ENCODE assay signal across 8 cellular contexts in the genomic region with DNA sequence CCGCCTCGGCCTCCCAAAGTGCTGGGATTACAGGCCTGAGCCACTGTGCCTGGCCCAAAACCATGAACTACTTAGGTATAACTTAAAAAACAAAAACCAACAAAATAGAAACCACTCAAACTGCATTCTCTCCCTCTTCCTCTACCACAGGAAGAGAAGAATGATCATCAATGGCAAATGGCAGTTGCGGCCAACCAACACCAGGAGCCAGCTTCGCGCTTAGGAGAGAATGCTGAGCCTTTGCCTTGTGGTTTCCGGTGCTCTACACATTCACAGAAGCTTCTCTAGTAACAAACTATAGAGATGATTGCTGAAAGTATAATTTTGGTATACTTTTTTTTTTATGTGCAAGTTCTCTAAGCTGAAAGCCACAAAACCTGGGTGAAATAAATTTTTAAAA. TPM values are rescaled to one million over a fixed set of nuclear protein-coding genes. Genes with fewer than 3 reads are reported as not detected.
DNase-seq lines count a peak whose midpoint lies in the region; ATAC-seq and TF ChIP-seq lines count a peak whose summit lies in the region.
"Had no signal": no experiment of that assay in that cellular context is flagged by ENCODE, and none has a peak within 500 bp of the region (broad histone marks: within the 10 kb centered on the region; RNA-seq: fewer than 3 reads in every experiment).

No MANE protein-coding gene starts in this region.

- H3K27ac Mint-ChIP-seq in immature natural killer cell: peak overlapping the region in 4 of 6 donors; percentile 68 to 79 (median 72)

- DNase-seq in ELF-1 (ENCODE audit: low read depth, low spot score): peak; percentile 3
- DNase-seq in HT1080 (ENCODE audit: low read depth): peak; percentile 21
- DNase-seq in activated CD8-positive, alpha-beta memory T cell treated with anti-CD3 and anti-CD28 coated beads, Interleukin-2, amount 50 U/mL, for 24 hours (ENCODE audit: extremely low read depth): peak; percentile 4
- DNase-seq in immature natural killer cell: peak; percentile 26 to 47 (median 46)
- no peak for DNase-seq in omental fat pad (ENCODE audit: low spot score)
- DNase-seq in SIG-M5 (lab: John Stamatoyannopoulos, UW): no peak
- no peak for DNase-seq in foreskin melanocyte
- DNase-seq: upper lobe of right lung had no signal

- peak overlapping the region; percentile 67 to 77 (median 75) for H3K4me3 Mint-ChIP-seq in immature natural killer cell

- no peak for TF ChIP-seq CTCF in omental fat pad (IDR thresholded peaks at IDR 0.05)

- H3K27me3 Mint-ChIP-seq in immature natural killer cell (ENCODE audit: low read depth in 3 of 3): peaks cover 2 to 3% (median 3%) of the 10 kb centered on the region in 3 donors

- H3K36me3 Mint-ChIP-seq in immature natural killer cell: peaks cover 0 to 4% (median 0%) of the 10 kb centered on the region in 3 donors

- H3K4me1 Mint-ChIP-seq in immature natural killer cell: peaks cover 11 to 16% of the 10 kb centered on the region in 2 donors

- no peaks in the 10 kb centered on the region for H3K9me3 Mint-ChIP-seq in immature natural killer cell

- ATAC-seq in omental fat pad (ENCODE audit: low FRiP score): no peak
- ATAC-seq: upper lobe of right lung had no signal

RNA-seq across cellular contexts. Expression of a gene that starts 17.1 kb away (rescaled TPM):
- not detected in 2 replicates for total RNA-seq in HT1080 (2014; rRNA removed; shearing (Covaris generic))
- not detected in 2 replicates for polyA plus RNA-seq in HT1080 (2015; cell fraction: cytosol; rRNA removed)
- polyA plus RNA-seq in HT1080 (2015; cell fraction: nucleus; rRNA removed): not detected in 2 replicates
- 1 to 10 TPM in 1 of 3 donors, under 1 TPM in 1, not detected in 1; 0.32 to 1.9 TPM for polyA plus RNA-seq in immature natural killer cell
- 10 to 100 TPM in 1 of 4 donors, 1 to 10 TPM in 3; 4.5 to 11.5 (median 4.8) TPM for total RNA-seq in omental fat pad

Comparison
In these comparisons a context has a peak if more than half of its experiments do, and no peak if none do; other contexts are left out.
1. DNase-seq: peak in ELF-1 (single experiment), HT1080 (single experiment), activated CD8-positive, alpha-beta memory T cell treated with anti-CD3 and anti-CD28 coated beads, Interleukin-2, amount 50 U/mL, for 24 hours (single experiment) and immature natural killer cell (3 of 3); none in omental fat pad (single experiment), SIG-M5 (single experiment) and foreskin melanocyte (single experiment).